Comparison of ENCODE assay signal across 8 cellular contexts in the genomic region with DNA sequence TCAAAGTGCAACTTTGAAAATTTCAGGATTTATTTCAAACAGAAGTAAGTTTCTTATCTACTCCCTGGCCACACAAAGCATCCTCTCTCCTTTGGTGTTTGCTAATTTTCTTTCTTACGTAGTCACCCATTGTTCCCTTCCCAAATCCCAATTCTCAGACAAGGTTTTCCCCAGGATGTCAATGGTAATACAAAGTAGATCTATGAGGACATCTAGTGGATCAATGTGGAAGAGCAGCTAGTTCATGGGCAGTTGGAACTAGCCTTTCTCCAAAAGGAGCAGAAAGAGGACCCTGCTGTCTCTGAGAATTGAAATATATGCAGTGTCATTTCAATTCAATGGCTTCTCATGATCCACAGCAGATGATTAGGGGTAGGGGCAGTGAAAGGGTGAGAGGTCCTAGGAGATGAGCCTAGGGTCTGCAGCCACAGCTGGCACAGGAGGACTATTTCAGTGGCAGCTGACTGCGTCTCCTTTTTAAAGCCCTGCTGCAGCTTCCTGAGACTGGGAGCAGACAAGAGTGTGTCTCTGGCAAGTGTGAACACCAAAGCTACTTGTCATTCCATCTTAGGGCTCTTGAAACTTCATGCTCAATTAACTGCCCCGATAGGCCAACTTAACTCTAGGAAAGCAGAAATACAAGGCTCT.
A peak's percentile ranks its signal among the peaks of the same experiment; 100 is the strongest.
DNase-seq lines count a peak whose midpoint lies in the region; ATAC-seq and TF ChIP-seq lines count a peak whose summit lies in the region.

No MANE protein-coding gene starts in this region.

- no peak overlapping the region for H3K4me3 ChIP-seq in body of pancreas
- no peak overlapping the region for H3K4me3 ChIP-seq in tibial nerve

- no peak overlapping the region for H3K27ac Mint-ChIP-seq in T-helper 17 cell

- TF ChIP-seq EP300 in tibial nerve (IDR thresholded peaks at IDR 0.05) = no peak

- no peaks in the 10 kb centered on the region for H3K36me3 ChIP-seq in body of pancreas (replicated peaks in 1 of 2; ENCODE audit: insufficient read depth in 1 of 2, low read depth in 2 of 2)
- H3K36me3 ChIP-seq in tibial nerve = no peaks in the 10 kb centered on the region

- no peak overlapping the region for H3K4me3 Mint-ChIP-seq in T-helper 17 cell

- TF ChIP-seq POLR2A in body of pancreas (IDR thresholded peaks at IDR 0.05) (no peak), tibial nerve (IDR thresholded peaks at IDR 0.05) (no peak)

- H3K36me3 Mint-ChIP-seq in T-helper 17 cell (ENCODE audit: low read depth) = no peaks in the 10 kb centered on the region

- peaks cover 14% of the 10 kb centered on the region for H3K27me3 Mint-ChIP-seq in T-helper 17 cell

- H3K27ac ChIP-seq in body of pancreas (no peak overlapping the region), tibial nerve (peak overlapping the region in 2 of 4 donors; percentile 31 to 66)

- DNase-seq in AG20443 (ENCODE audit: low spot score) (peak; percentile 67), NCI-H1694 treated with DMSO at 0.1 percent for 48 hours (lab: John Stamatoyannopoulos, UW) (peak; percentile 75), body of pancreas (peak in 1 of 4 donors; percentile 27), iris pigment epithelial cell (ENCODE audit: low read depth) (peak; percentile 34), tibial nerve (ENCODE audit: low spot score in 2 of 2) (peak in 1 of 2 donors; percentile 89), T-helper 17 cell (no peak)

- ATAC-seq in GM18907 (IDR thresholded peaks at IDR 0.05; ENCODE audit: unreplicated experiment) (peak; percentile 58), body of pancreas (peak; percentile 71), T-helper 17 cell (no peak), HG03139 (IDR thresholded peaks at IDR 0.05; ENCODE audit: unreplicated experiment) (no peak)

- H3K27me3 ChIP-seq in body of pancreas (no peaks in the 10 kb centered on the region), tibial nerve (no peaks in the 10 kb centered on the region)

- 56 to 77% methylated on average over 3 of the region's 3 CpGs for WGBS in body of pancreas, 2 donors
- 48 to 49% methylated on average over 3 of the region's 3 CpGs for WGBS in tibial nerve, 2 donors

- intact Hi-C loops in body of pancreas (cut with DNase I) = no loop called here

- H3K4me1 Mint-ChIP-seq in T-helper 17 cell = peaks cover 6% of the 10 kb centered on the region

- H3K9me3 ChIP-seq in body of pancreas = no peaks in the 10 kb centered on the region
- H3K9me3 ChIP-seq in tibial nerve = peaks cover 0 to 5% (median 0%) of the 10 kb centered on the region in 4 donors
- H3K9me3 ChIP-seq in T-helper 17 cell (ENCODE audit: control insufficient read depth, low read length, poor library complexity, severe bottlenecking) = no peaks in the 10 kb centered on the region

- peak; percentile 58 to 68 (median 64) for TF ChIP-seq CTCF in body of pancreas (IDR thresholded peaks at IDR 0.05)
- TF ChIP-seq CTCF in tibial nerve (IDR thresholded peaks at IDR 0.05) = peak; percentile 61 to 87 (median 83)

- H3K4me1 ChIP-seq in body of pancreas (no peaks in the 10 kb centered on the region), tibial nerve (peaks cover 0 to 13% (median 0%) of the 10 kb centered on the region in 4 donors)

Comparison
In these comparisons a context has a peak if more than half of its experiments do, and no peak if none do; other contexts are left out.
1. DNase-seq: peak in AG20443 (single experiment), NCI-H1694 treated with DMSO at 0.1 percent for 48 hours (single experiment) and iris pigment epithelial cell (single experiment); none in T-helper 17 cell (0 of 3).
2. ATAC-seq: peak in GM18907 (single experiment) and body of pancreas (single experiment); none in T-helper 17 cell (single experiment) and HG03139 (single experiment).